In the genomic region with DNA sequence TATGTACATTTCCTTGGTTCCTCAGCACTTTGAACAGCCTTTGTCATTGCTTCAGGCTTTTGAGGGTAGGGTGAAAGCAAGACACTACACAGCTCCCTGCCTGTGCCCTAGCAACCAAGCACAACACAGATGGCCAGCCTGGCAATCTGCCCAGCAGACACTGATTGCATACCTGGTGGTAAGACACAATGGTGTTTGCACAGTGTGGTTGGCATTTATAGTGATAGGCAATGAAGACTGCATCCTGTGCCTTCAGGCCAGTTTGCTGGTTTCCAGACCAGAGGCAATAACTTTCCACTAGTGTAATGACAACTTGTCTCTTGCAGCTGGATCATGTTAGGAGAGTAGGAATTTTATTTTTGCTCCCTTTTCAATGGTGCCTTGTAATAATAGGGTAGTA, we compare ENCODE assay signal across 8 cellular contexts.
DNase-seq lines count a peak whose midpoint lies in the region; ATAC-seq and TF ChIP-seq lines count a peak whose summit lies in the region.

No MANE protein-coding gene starts in this region.

- CTCF ChIA-PET in activated CD8-positive, alpha-beta memory T cell treated with anti-CD3 and anti-CD28 coated beads, Interleukin-2, amount 10 ng/mL, durations not matched to agents 7 days and 5 days (lab: Charles Lee), result no interaction called here

- no peaks in the 10 kb centered on the region for H3K36me3 ChIP-seq in BE2C

- no peak overlapping the region for H3K4me3 ChIP-seq in BE2C (ENCODE audit: low read depth, low read length)

- DNase-seq in BE2C, result peak; percentile 63
- DNase-seq in NCI-H1105 (lab: John Stamatoyannopoulos, UW), result peak; percentile 98
- DNase-seq in T1000 (lab: John Stamatoyannopoulos, UW), result peak; percentile 82
- peak; percentile 99 for DNase-seq in kidney tubule cell (ENCODE audit: low spot score)
- no peak for DNase-seq in activated CD8-positive, alpha-beta memory T cell treated with anti-CD3 and anti-CD28 coated beads, Interleukin-2, amount 10 ng/mL, durations not matched to agents 7 days and 5 days

- ATAC-seq in HG03571 (IDR thresholded peaks at IDR 0.05; ENCODE audit: unreplicated experiment) (no peak), HG02870 (IDR thresholded peaks at IDR 0.05; ENCODE audit: unreplicated experiment) (no peak), GM19324 (IDR thresholded peaks at IDR 0.05; ENCODE audit: low FRiP score, unreplicated experiment) (no peak)
- no peak for ATAC-seq in activated CD8-positive, alpha-beta memory T cell treated with anti-CD3 and anti-CD28 coated beads, Interleukin-2, amount 10 ng/mL, durations not matched to agents 7 days and 5 days

- no peaks in the 10 kb centered on the region for H3K27me3 ChIP-seq in BE2C

- no peaks in the 10 kb centered on the region for H3K9me3 Mint-ChIP-seq in activated CD8-positive, alpha-beta memory T cell treated with anti-CD3 and anti-CD28 coated beads, Interleukin-2, amount 10 ng/mL, durations not matched to agents 7 days and 5 days (ENCODE audit: low read depth)

- peaks cover 6% of the 10 kb centered on the region for H3K27me3 Mint-ChIP-seq in activated CD8-positive, alpha-beta memory T cell treated with anti-CD3 and anti-CD28 coated beads, Interleukin-2, amount 10 ng/mL, durations not matched to agents 7 days and 5 days

- no peak overlapping the region for H3K4me3 Mint-ChIP-seq in activated CD8-positive, alpha-beta memory T cell treated with anti-CD3 and anti-CD28 coated beads, Interleukin-2, amount 10 ng/mL, durations not matched to agents 7 days and 5 days

- no peaks in the 10 kb centered on the region for H3K9me3 ChIP-seq in BE2C

- no peak for TF ChIP-seq CTCF in BE2C (IDR thresholded peaks at IDR 0.05; ENCODE audit: low read depth, low read length)

- H3K4me1 ChIP-seq in BE2C, result no peaks in the 10 kb centered on the region

- no peaks in the 10 kb centered on the region for H3K36me3 Mint-ChIP-seq in activated CD8-positive, alpha-beta memory T cell treated with anti-CD3 and anti-CD28 coated beads, Interleukin-2, amount 10 ng/mL, durations not matched to agents 7 days and 5 days

- H3K4me1 Mint-ChIP-seq in activated CD8-positive, alpha-beta memory T cell treated with anti-CD3 and anti-CD28 coated beads, Interleukin-2, amount 10 ng/mL, durations not matched to agents 7 days and 5 days, result no peaks in the 10 kb centered on the region

- no peak overlapping the region for H3K27ac Mint-ChIP-seq in activated CD8-positive, alpha-beta memory T cell treated with anti-CD3 and anti-CD28 coated beads, Interleukin-2, amount 10 ng/mL, durations not matched to agents 7 days and 5 days
